15 cellular contexts compared by ENCODE assay signal in the genomic region with DNA sequence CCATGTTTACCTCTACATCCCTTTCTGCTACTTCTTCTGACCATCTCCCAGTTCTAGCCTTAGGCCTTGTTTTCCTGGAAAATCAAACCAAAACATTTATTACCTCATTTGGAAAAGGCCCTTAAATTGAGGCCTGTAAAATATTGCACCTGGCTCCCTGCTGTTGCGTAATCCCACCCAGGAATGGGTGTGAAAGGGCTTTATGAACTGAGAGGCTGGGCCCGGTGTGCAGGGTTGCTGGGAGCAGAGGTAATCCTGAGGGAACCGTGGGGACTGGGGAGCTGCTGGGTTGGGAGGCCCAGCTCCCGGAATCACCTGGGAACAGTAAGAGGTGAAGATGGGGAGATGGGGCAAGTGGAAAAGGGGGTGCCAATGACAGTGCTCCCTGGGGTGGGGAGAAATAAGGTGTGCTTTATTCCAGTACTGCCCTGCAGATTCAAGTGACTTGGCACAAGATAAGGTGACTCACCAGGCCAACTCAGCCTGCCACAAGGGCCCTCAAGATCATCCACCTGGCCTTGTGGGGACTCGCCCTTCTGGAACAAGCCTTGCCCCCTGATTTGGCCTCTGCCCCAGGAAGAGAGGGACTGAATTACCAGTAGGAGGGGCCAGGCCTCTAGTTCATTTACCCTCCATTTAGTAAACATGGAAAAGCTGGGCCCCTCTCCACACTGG. TPM values are rescaled to one million over a fixed set of nuclear protein-coding genes. Genes with fewer than 3 reads are reported as not detected.
DNase-seq lines count a peak whose midpoint lies in the region; ATAC-seq and TF ChIP-seq lines count a peak whose summit lies in the region.
"Had no signal": no experiment of that assay in that cellular context is flagged by ENCODE, and none has a peak within 500 bp of the region (broad histone marks: within the 10 kb centered on the region; RNA-seq: fewer than 3 reads in every experiment).

No MANE protein-coding gene starts in this region.

- no peak overlapping the region for H3K4me3 ChIP-seq in thyroid gland (replicated peaks in 1 of 3)
- H3K4me3 ChIP-seq: GM12878, right atrium auricular region, thoracic aorta had no signal

- intact Hi-C loops in thyroid gland (cut with DNase I) = no loop called here

- peak overlapping the region; percentile 77 to 97 (median 93) for H3K27ac ChIP-seq in thyroid gland
- H3K27ac ChIP-seq: right atrium auricular region, thoracic aorta had no signal

- 44 to 56% methylated on average over 4 to 5 of the region's 5 CpGs for WGBS in thyroid gland, 2 donors

- ATAC-seq in HG03354 (IDR thresholded peaks at IDR 0.05; ENCODE audit: poor library complexity, severe bottlenecking, unreplicated experiment) = no peak
- ATAC-seq in HG02981 (IDR thresholded peaks at IDR 0.05; ENCODE audit: unreplicated experiment) = no peak
- ATAC-seq: activated CD4-positive, CD25-positive, alpha-beta regulatory T cell treated with anti-CD3 and anti-CD28 coated beads, Interleukin-2, amount 50 U/mL, for 24 hours; GM12878 had no signal

- no peak for TF ChIP-seq POLR2A in thyroid gland (IDR thresholded peaks at IDR 0.05)

- H3K27me3 ChIP-seq in thyroid gland = no peaks in the 10 kb centered on the region
- H3K27me3 ChIP-seq: right atrium auricular region had no signal

- H3K36me3 ChIP-seq in thyroid gland = no peaks in the 10 kb centered on the region
- H3K36me3 ChIP-seq: right atrium auricular region, thoracic aorta had no signal

- no peaks in the 10 kb centered on the region for H3K9me3 ChIP-seq in thyroid gland
- H3K9me3 ChIP-seq: right atrium auricular region, thoracic aorta had no signal

- DNase-seq in NCI-H146 (lab: John Stamatoyannopoulos, UW) (peak; percentile 33), NCI-H146 treated with DMSO at 0.1 percent for 48 hours (lab: John Stamatoyannopoulos, UW; ENCODE audit: unreplicated experiment) (no peak), RKO (ENCODE audit: low spot score) (peak; percentile 21), kidney tubule cell (ENCODE audit: low spot score) (peak; percentile 87), thyroid gland (peak; percentile 96), nucleus accumbens (lab: John Stamatoyannopoulos, UW) (no peak)
- DNase-seq: NCI-H1436 treated with DMSO at 0.1 percent for 48 hours had no signal

- TF ChIP-seq CTCF in thyroid gland (IDR thresholded peaks at IDR 0.05) = no peak

- peaks cover 14 to 59% of the 10 kb centered on the region in 2 donors for H3K4me1 ChIP-seq in thyroid gland
- H3K4me1 ChIP-seq: right atrium auricular region had no signal

RNA-seq across cellular contexts. Expression of a gene that starts 44.2 kb away (rescaled TPM):
- 10 to 100 TPM in 3 of 4 donors, 1 to 10 TPM in 1; 9.2 to 14.3 (median 13.0) TPM for total RNA-seq in thyroid gland
- total RNA-seq: A172, endothelial cell of umbilical vein had no signal

Comparison
In these comparisons a context has a peak if more than half of its experiments do, and no peak if none do; other contexts are left out.
1. DNase-seq: peak in NCI-H146 (single experiment), RKO (single experiment), kidney tubule cell (single experiment) and thyroid gland (2 of 2); none in NCI-H146 treated with DMSO at 0.1 percent for 48 hours (single experiment) and nucleus accumbens (0 of 56).